ENCODE assay signal across 30 cellular contexts in genomic region chr17:1894753-1895339, GRCh38.
"Had no signal": no experiment of that assay in that cellular context is flagged by ENCODE, and none has a peak within 500 bp of the region (broad histone marks: within the 10 kb centered on the region; RNA-seq: fewer than 3 reads in every experiment).

No MANE protein-coding gene starts in this region.

- H3K4me3 ChIP-seq: breast epithelium, heart left ventricle, ovary, prostate gland, sigmoid colon, stomach, suprapubic skin, tibial artery had no signal

- H3K4me1 Mint-ChIP-seq: naive B cell, T-helper 17 cell, WTC11 had no signal

- H3K27me3 ChIP-seq: breast epithelium, foreskin keratinocyte, heart left ventricle, ovary, sigmoid colon, stomach, suprapubic skin, tibial artery had no signal

- H3K36me3 ChIP-seq: ovary had no signal

- H3K4me3 Mint-ChIP-seq: activated CD4-positive, alpha-beta T cell treated with anti-CD3 and anti-CD28 coated beads, Interleukin-2, amount 10 ng/mL, durations not matched to agents 7 days and 5 days; central memory CD8-positive, alpha-beta T cell; dendritic cell treated with granulocyte-macrophage colony-stimulating factor and Interleukin-4, amounts not matched to agents 40 ng/mL and 50 ng/mL, for 4 days; endodermal cell; immature natural killer cell; stimulated activated memory B cell treated with anti-CD40 and anti-IgM and Interleukin-4, amounts not matched to agents 10 μg/mL and 1 μg/mL and 100 μg/mL, for 72 hours; T-helper 17 cell; WTC11 had no signal

- H3K4me1 ChIP-seq: breast epithelium, foreskin keratinocyte, heart left ventricle, prostate gland, sigmoid colon, stomach, suprapubic skin, tibial artery had no signal

- ATAC-seq: esophagus mucosa; foreskin keratinocyte; heart left ventricle; stimulated activated memory B cell treated with anti-CD40 and anti-IgM and Interleukin-4, amounts not matched to agents 10 μg/mL and 1 μg/mL and 100 μg/mL, for 72 hours; T-helper 17 cell; WTC11 had no signal

- H3K9me3 ChIP-seq: breast epithelium, heart left ventricle, ovary, prostate gland, sigmoid colon, stomach, suprapubic skin, tibial artery had no signal

- DNase-seq: activated CD4-positive, alpha-beta T cell treated with anti-CD3 and anti-CD28 coated beads for 1 hour; activated CD4-positive, alpha-beta T cell treated with anti-CD3 and anti-CD28 coated beads, Interleukin-2, amount 10 ng/mL, durations not matched to agents 7 days and 5 days; activated gamma-delta T cell treated with Interleukin-2 at 50 U/mL for 16 hours; activated naive CD4-positive, alpha-beta T cell treated with anti-CD3 and anti-CD28 coated beads, Interleukin-2, amount 50 U/mL, for 16 hours; activated T-cell treated with anti-CD3 and anti-CD28 coated beads for 4 hours; amygdala; endodermal cell; foreskin keratinocyte; heart left ventricle; hypothalamus; immature natural killer cell; naive B cell; retina; sigmoid colon; small intestine; stimulated activated CD4-positive, alpha-beta T cell treated with anti-CD3 and anti-CD28 coated beads, Interleukin-4, amount 100 ng/mL, for 4 hours; stimulated activated CD8-positive, alpha-beta memory T cell treated with anti-CD3 and anti-CD28 coated beads, Interleukin-4, amount 100 ng/mL, for 48 hours; stomach; T-helper 17 cell; T1000; tibial artery had no signal

- H3K27ac ChIP-seq: breast epithelium, foreskin keratinocyte, heart left ventricle, ovary, prostate gland, sigmoid colon, stomach, suprapubic skin, tibial artery had no signal

- H3K9me3 Mint-ChIP-seq: activated CD4-positive, alpha-beta T cell treated with anti-CD3 and anti-CD28 coated beads, Interleukin-2, amount 10 ng/mL, durations not matched to agents 7 days and 5 days; central memory CD8-positive, alpha-beta T cell; dendritic cell treated with granulocyte-macrophage colony-stimulating factor and Interleukin-4, amounts not matched to agents 40 ng/mL and 50 ng/mL, for 4 days; endodermal cell; immature natural killer cell; naive B cell; stimulated activated memory B cell treated with anti-CD40 and anti-IgM and Interleukin-4, amounts not matched to agents 10 μg/mL and 1 μg/mL and 100 μg/mL, for 72 hours; WTC11 had no signal

- H3K27ac Mint-ChIP-seq: activated CD4-positive, alpha-beta T cell treated with anti-CD3 and anti-CD28 coated beads, Interleukin-2, amount 10 ng/mL, durations not matched to agents 7 days and 5 days; dendritic cell treated with granulocyte-macrophage colony-stimulating factor and Interleukin-4, amounts not matched to agents 40 ng/mL and 50 ng/mL, for 4 days; endodermal cell; immature natural killer cell; stimulated activated memory B cell treated with anti-CD40 and anti-IgM and Interleukin-4, amounts not matched to agents 10 μg/mL and 1 μg/mL and 100 μg/mL, for 72 hours; T-helper 17 cell; WTC11 had no signal

- FAIRE-seq: small intestine had no signal

- H3K27me3 Mint-ChIP-seq: activated CD4-positive, alpha-beta T cell treated with anti-CD3 and anti-CD28 coated beads, Interleukin-2, amount 10 ng/mL, durations not matched to agents 7 days and 5 days; central memory CD8-positive, alpha-beta T cell; dendritic cell treated with granulocyte-macrophage colony-stimulating factor and Interleukin-4, amounts not matched to agents 40 ng/mL and 50 ng/mL, for 4 days; naive B cell; stimulated activated memory B cell treated with anti-CD40 and anti-IgM and Interleukin-4, amounts not matched to agents 10 μg/mL and 1 μg/mL and 100 μg/mL, for 72 hours; T-helper 17 cell had no signal
